ENCODE assay signal across 1 cellular context in the genomic region with DNA sequence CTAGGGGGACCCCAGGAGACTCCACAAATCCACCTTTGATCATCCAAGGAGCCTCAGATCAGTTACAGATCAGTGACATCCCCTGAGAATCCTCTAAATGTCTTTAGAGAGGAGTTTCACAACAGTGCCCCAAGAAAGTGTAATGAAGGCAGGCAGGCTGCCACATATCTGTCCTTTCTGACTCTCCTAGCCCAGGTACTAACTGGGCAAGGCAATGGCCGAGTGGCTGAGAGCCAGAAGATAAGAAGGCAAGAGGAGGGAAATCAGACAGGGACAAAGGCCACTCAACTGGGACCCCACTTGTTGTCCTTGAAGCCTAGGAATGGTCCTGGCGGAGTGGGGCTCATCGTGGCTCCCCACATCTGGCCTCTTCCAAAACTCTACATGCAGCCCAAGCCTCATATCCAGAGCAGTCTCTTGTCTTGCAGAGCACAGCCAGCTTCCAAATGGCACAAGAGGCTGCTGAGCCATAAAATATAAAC.
TF ChIP-seq lines count a peak whose summit lies in the region.

No MANE protein-coding gene starts in this region.

TF ChIP-seq in WTC11, 78 proteins besides CTCF, POLR2A, EP300 and RAD21 (continued from another document):
- TF ChIP-seq, protein P1, sequence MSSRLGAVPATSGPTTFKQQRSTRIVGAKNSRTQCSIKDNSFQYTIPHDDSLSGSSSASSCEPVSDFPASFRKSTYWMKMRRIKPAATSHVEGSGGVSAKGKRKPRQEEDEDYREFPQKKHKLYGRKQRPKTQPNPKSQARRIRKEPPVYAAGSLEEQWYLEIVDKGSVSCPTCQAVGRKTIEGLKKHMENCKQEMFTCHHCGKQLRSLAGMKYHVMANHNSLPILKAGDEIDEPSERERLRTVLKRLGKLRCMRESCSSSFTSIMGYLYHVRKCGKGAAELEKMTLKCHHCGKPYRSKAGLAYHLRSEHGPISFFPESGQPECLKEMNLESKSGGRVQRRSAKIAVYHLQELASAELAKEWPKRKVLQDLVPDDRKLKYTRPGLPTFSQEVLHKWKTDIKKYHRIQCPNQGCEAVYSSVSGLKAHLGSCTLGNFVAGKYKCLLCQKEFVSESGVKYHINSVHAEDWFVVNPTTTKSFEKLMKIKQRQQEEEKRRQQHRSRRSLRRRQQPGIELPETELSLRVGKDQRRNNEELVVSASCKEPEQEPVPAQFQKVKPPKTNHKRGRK (CRISPR knock-in tag; IDR thresholded peaks at IDR 0.05; ENCODE audit: borderline replicate concordance) = no peak
- TF ChIP-seq MXD4 (CRISPR knock-in tag; IDR thresholded peaks at IDR 0.05; ENCODE audit: borderline replicate concordance) = no peak
- TF ChIP-seq, protein P2, sequence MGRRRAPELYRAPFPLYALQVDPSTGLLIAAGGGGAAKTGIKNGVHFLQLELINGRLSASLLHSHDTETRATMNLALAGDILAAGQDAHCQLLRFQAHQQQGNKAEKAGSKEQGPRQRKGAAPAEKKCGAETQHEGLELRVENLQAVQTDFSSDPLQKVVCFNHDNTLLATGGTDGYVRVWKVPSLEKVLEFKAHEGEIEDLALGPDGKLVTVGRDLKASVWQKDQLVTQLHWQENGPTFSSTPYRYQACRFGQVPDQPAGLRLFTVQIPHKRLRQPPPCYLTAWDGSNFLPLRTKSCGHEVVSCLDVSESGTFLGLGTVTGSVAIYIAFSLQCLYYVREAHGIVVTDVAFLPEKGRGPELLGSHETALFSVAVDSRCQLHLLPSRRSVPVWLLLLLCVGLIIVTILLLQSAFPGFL (CRISPR knock-in tag; IDR thresholded peaks at IDR 0.05; ENCODE audit: borderline replicate concordance) = no peak
- TF ChIP-seq MYBL2 (CRISPR knock-in tag; IDR thresholded peaks at IDR 0.05) = no peak
TF ChIP-seq in WTC11: peak in this region for 0.
